24 cellular contexts compared by ENCODE assay signal in the genomic region with DNA sequence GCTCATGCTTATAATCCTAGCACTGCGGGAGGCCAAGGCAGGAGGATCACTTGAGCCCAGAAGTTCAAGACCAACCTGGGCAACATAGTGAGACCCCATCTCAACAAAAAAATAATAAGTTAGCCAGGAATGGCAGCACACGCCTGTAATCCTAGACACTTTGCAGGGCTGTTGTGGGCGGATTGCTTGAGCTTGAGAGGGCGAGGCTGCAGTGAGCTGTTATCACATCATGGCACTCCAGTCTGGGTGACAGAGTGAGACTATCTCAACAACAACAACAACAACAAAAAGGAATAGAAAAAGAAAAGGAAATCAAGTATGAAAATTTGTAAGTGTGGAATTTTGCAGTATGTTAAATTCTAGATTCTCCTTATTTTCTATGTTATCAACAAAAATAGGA.
DNase-seq lines count a peak whose midpoint lies in the region; ATAC-seq, FAIRE-seq and TF ChIP-seq lines count a peak whose summit lies in the region.
"Had no signal": no experiment of that assay in that cellular context is flagged by ENCODE, and none has a peak within 500 bp of the region (broad histone marks: within the 10 kb centered on the region; RNA-seq: fewer than 3 reads in every experiment).

No MANE protein-coding gene starts in this region.

- H3K27me3 Mint-ChIP-seq in progenitor cell of endocrine pancreas: no peaks in the 10 kb centered on the region
- H3K27me3 Mint-ChIP-seq: CD4-positive, alpha-beta T cell; CD8-positive, alpha-beta memory T cell had no signal

- no peak for TF ChIP-seq POLR2A in HepG2 (IDR thresholded peaks at IDR 0.05; ENCODE audit: insufficient read depth in 1 of 2, low read depth in 2 of 2, low read length in 2 of 2)
- TF ChIP-seq POLR2A in right lobe of liver (IDR thresholded peaks at IDR 0.05): no peak
- TF ChIP-seq POLR2A in K562 (conservative IDR thresholded peaks at IDR 0.05): no peak

- CTCF ChIA-PET in HepG2 (lab: Yijun Ruan, JAX; ENCODE audit: low intra/inter-chr PET ratio, low total read pairs): no interaction called here
- CTCF ChIA-PET in K562 (lab: Yijun Ruan, JAX; ENCODE audit: low intra/inter-chr PET ratio): no interaction called here

- H3K27ac ChIP-seq in HepG2 (ENCODE audit: extremely low read length, insufficient read depth, low read length) (no peak overlapping the region), right lobe of liver (no peak overlapping the region), K562 (ENCODE audit: extremely low read depth, low read depth, low read length) (no peak overlapping the region)
- H3K27ac ChIP-seq: 22Rv1; BLaER1 treated with 17β-estradiol and CSF1 and Interleukin-3, amounts not matched to agents 10 nM and 100 nM had no signal

- H3K4me3 Mint-ChIP-seq in progenitor cell of endocrine pancreas (ENCODE audit: low read depth): no peak overlapping the region
- H3K4me3 Mint-ChIP-seq: CD14-positive monocyte; CD4-positive, alpha-beta T cell; CD8-positive, alpha-beta memory T cell; GM23338; HFFc6 had no signal

- H3K79me2 ChIP-seq in HepG2 (ENCODE audit: insufficient read depth, low read length) (no peaks in the 10 kb centered on the region), K562 (ENCODE audit: control insufficient read depth, insufficient read depth, low read length) (no peaks in the 10 kb centered on the region)

- in situ Hi-C loops in HepG2 (cut with HindIII; ENCODE audit: extremely low pct_ligation_motif_present, low pct_unique_long_range_greater_than_20kb): no loop called here
- in situ Hi-C loops in K562 (cut with MboI): no loop called here

- H2AFZ ChIP-seq in HepG2 (ENCODE audit: low read length) (no peak overlapping the region), K562 (ENCODE audit: low read depth, low read length) (no peak overlapping the region)
- H2AFZ ChIP-seq: GM23338 had no signal

- H3K9me3 ChIP-seq in HepG2 (ENCODE audit: low read length) (no peaks in the 10 kb centered on the region), right lobe of liver (no peaks in the 10 kb centered on the region), K562 (replicated peaks; ENCODE audit: control insufficient read depth, insufficient read depth, low read depth, low read length) (no peaks in the 10 kb centered on the region)
- H3K9me3 ChIP-seq: BE2C; BLaER1 treated with 17β-estradiol and CSF1 and Interleukin-3, amounts not matched to agents 10 nM and 100 nM; HAP-1 had no signal

- H3K9ac ChIP-seq in HepG2 (ENCODE audit: insufficient read depth, low read depth, low read length) (no peak overlapping the region), K562 (ENCODE audit: insufficient read depth in 1 of 2, low read depth in 2 of 2, low read length in 2 of 2) (no peak overlapping the region)
- H3K9ac ChIP-seq: BLaER1 treated with 17β-estradiol and CSF1 and Interleukin-3, amounts not matched to agents 10 nM and 100 nM had no signal

- intact Hi-C loops in HepG2 (cut with micrococcal nuclease; ENCODE audit: unreplicated experiment) (no loop called here), right lobe of liver (cut with DNase I) (no loop called here), K562 (cut with micrococcal nuclease) (no loop called here)

- TF ChIP-seq CTCF in HepG2 (CRISPR knock-in tag; IDR thresholded peaks at IDR 0.05) (no peak), right lobe of liver (IDR thresholded peaks at IDR 0.05) (no peak), K562 (IDR thresholded peaks at IDR 0.05 in 2 of 3, conservative IDR thresholded peaks at IDR 0.05 in 1 of 3; ENCODE audit: insufficient read depth in 2 of 3, low read depth in 1 of 3, low read length in 3 of 3) (no peak), progenitor cell of endocrine pancreas (IDR thresholded peaks at IDR 0.05; ENCODE audit: unreplicated experiment) (no peak)

- peaks cover 13% of the 10 kb centered on the region for H3K4me1 Mint-ChIP-seq in progenitor cell of endocrine pancreas (ENCODE audit: low read depth)
- H3K4me1 Mint-ChIP-seq: CD14-positive monocyte; CD8-positive, alpha-beta memory T cell had no signal

- H4K20me1 ChIP-seq in HepG2 (ENCODE audit: insufficient read depth, low read length) (no peaks in the 10 kb centered on the region), K562 (replicated peaks; ENCODE audit: control insufficient read depth, insufficient read depth, low read length) (no peaks in the 10 kb centered on the region)
- H4K20me1 ChIP-seq: BLaER1 treated with 17β-estradiol and CSF1 and Interleukin-3, amounts not matched to agents 10 nM and 100 nM had no signal

- H3K4me3 ChIP-seq in HepG2 (replicated peaks in 1 of 3; ENCODE audit: insufficient read depth in 1 of 3, low read depth in 2 of 3, low read length in 3 of 3) (no peak overlapping the region), right lobe of liver (no peak overlapping the region), K562 (no peak overlapping the region)
- H3K4me3 ChIP-seq: BLaER1 treated with 17β-estradiol and CSF1 and Interleukin-3, amounts not matched to agents 10 nM and 100 nM; GM23338; HAP-1 had no signal

- FAIRE-seq in HepG2 (lab: Jason Lieb, UNC): peak; percentile 18
- peak; percentile 52 for FAIRE-seq in K562 (lab: Jason Lieb, UNC)
- FAIRE-seq: A204.1, D721Med, G401.6, GM12892, H54 had no signal

- no peak for DNase-seq in HepG2 (ENCODE audit: low spot score)
- DNase-seq in right lobe of liver: no peak
- peak in 1 of 4 experiments; percentile 60 for DNase-seq in K562 (ENCODE audit: extremely low read depth in 1 of 4, low spot score in 3 of 4)
- DNase-seq in progenitor cell of endocrine pancreas (ENCODE audit: low spot score, unreplicated experiment): no peak
- DNase-seq in EL: no peak
- DNase-seq: ACHN; AML-193; BE2C; CD4-positive, alpha-beta T cell; CD8-positive, alpha-beta memory T cell; DMS 273 treated with DMSO at 0.1 percent for 48 hours; DMS79 treated with DMSO at 0.1 percent for 48 hours; HFFc6 had no signal

- H3K36me3 ChIP-seq in HepG2 (replicated peaks in 1 of 2; ENCODE audit: control insufficient read depth in 1 of 2, insufficient read depth in 2 of 2, low read length in 2 of 2) (no peaks in the 10 kb centered on the region), right lobe of liver (no peaks in the 10 kb centered on the region), K562 (ENCODE audit: control insufficient read depth, insufficient read depth, low read length) (no peaks in the 10 kb centered on the region)
- H3K36me3 ChIP-seq: BE2C; BLaER1 treated with 17β-estradiol and CSF1 and Interleukin-3, amounts not matched to agents 10 nM and 100 nM; HAP-1 had no signal

- ATAC-seq in HepG2 (no peak), right lobe of liver (no peak), K562 (peak; percentile 90), HG02763 (IDR thresholded peaks at IDR 0.05; ENCODE audit: unreplicated experiment) (no peak)
- ATAC-seq: GM23338 had no signal

- TF ChIP-seq EP300 in HepG2 (IDR thresholded peaks at IDR 0.05; ENCODE audit: low read depth in 2 of 2, low read length in 2 of 2) (no peak), HepG2 (CRISPR knock-in tag; IDR thresholded peaks at IDR 0.05; ENCODE audit: borderline replicate concordance) (no peak), K562 (IDR thresholded peaks at IDR 0.05; ENCODE audit: low read length) (no peak)

- H3K27me3 ChIP-seq in HepG2 (ENCODE audit: control insufficient read depth in 1 of 2, insufficient read depth in 2 of 2, low read length in 2 of 2) (no peaks in the 10 kb centered on the region), right lobe of liver (no peaks in the 10 kb centered on the region), K562 (ENCODE audit: control insufficient read depth in 2 of 2, insufficient read depth in 2 of 2, low read length in 2 of 2) (no peaks in the 10 kb centered on the region)
- H3K27me3 ChIP-seq: BE2C; BLaER1 treated with 17β-estradiol and CSF1 and Interleukin-3, amounts not matched to agents 10 nM and 100 nM had no signal

- peaks cover 2% of the 10 kb centered on the region for H3K36me3 Mint-ChIP-seq in progenitor cell of endocrine pancreas (ENCODE audit: insufficient read depth)
- H3K36me3 Mint-ChIP-seq: CD14-positive monocyte had no signal

- no peaks in the 10 kb centered on the region for H3K9me1 ChIP-seq in K562 (ENCODE audit: control insufficient read depth, insufficient read depth, low read length)

- BruUV-seq in HepG2 (replicated peaks; lab: Mats Ljungman, UMichigan): no TSS peak
- no TSS peak for BruUV-seq in K562 (replicated peaks; lab: Mats Ljungman, UMichigan)

- no peak overlapping the region for H3K4me2 ChIP-seq in HepG2 (ENCODE audit: low read depth, low read length)
- no peak overlapping the region for H3K4me2 ChIP-seq in K562 (ENCODE audit: insufficient read depth, low read length)
- H3K4me2 ChIP-seq: BLaER1 treated with 17β-estradiol and CSF1 and Interleukin-3, amounts not matched to agents 10 nM and 100 nM; GM23338 had no signal

- H3K27ac Mint-ChIP-seq in progenitor cell of endocrine pancreas: peak overlapping the region; percentile 67
- H3K27ac Mint-ChIP-seq: CD14-positive monocyte; CD4-positive, alpha-beta T cell; CD8-positive, alpha-beta memory T cell; GM23338; HFFc6 had no signal

- 96% methylated on average over 4 of the region's 4 CpGs for WGBS in HepG2 (ENCODE audit: low lambda C conversion rate)
- WGBS in right lobe of liver (ENCODE audit: insufficient coverage, low coverage, low lambda C conversion rate, missing lambda C conversion rate): 93% methylated on average over 4 of the region's 4 CpGs
- 18% methylated on average over 4 of the region's 4 CpGs for WGBS in K562 (ENCODE audit: insufficient coverage, low coverage, missing lambda C conversion rate)

- H3K4me1 ChIP-seq in HepG2 (ENCODE audit: insufficient read depth, low read length) (no peaks in the 10 kb centered on the region), right lobe of liver (no peaks in the 10 kb centered on the region), K562 (replicated peaks in 1 of 2; ENCODE audit: control insufficient read depth in 2 of 2, insufficient read depth in 2 of 2, low read length in 2 of 2) (no peaks in the 10 kb centered on the region; a peak in 1 of 5 replicates)
- H3K4me1 ChIP-seq: BE2C; BLaER1 treated with 17β-estradiol and CSF1 and Interleukin-3, amounts not matched to agents 10 nM and 100 nM had no signal

- POLR2A ChIA-PET in HepG2 (lab: Yijun Ruan, JAX) (no interaction called here), K562 (lab: Yijun Ruan, JAX) (interaction anchor here (0.6 kb wide), 1 partner anchor 759 kb away, joined by 3 read pairs; no protein-coding TSS in a partner anchor)

- TF ChIP-seq RAD21 in HepG2 (CRISPR knock-in tag; IDR thresholded peaks at IDR 0.05) (no peak), K562 (CRISPR knock-in tag; conservative IDR thresholded peaks at IDR 0.05 in 1 of 2, IDR thresholded peaks at IDR 0.05 in 1 of 2) (no peak)

- no peaks in the 10 kb centered on the region for H3K9me3 Mint-ChIP-seq in progenitor cell of endocrine pancreas (ENCODE audit: low read depth)
- H3K9me3 Mint-ChIP-seq: CD4-positive, alpha-beta T cell; GM23338; HFFc6 had no signal

TF ChIP-seq in HepG2, 621 proteins besides CTCF, POLR2A, EP300 and RAD21 (continues in another document):
- TF ChIP-seq ZNF121 (CRISPR knock-in tag; IDR thresholded peaks at IDR 0.05) (0 out of 2 replicates have a peak, but pooled peaks have one; percentile 29), ZNF350 (CRISPR knock-in tag; IDR thresholded peaks at IDR 0.05; ENCODE audit: borderline replicate concordance, low read depth) (no peak)
